In genomic region chr18:76953186-76953982, GRCh38 we compare ENCODE assay signal across 12 cellular contexts.
DNase-seq lines count a peak whose midpoint lies in the region; ATAC-seq and TF ChIP-seq lines count a peak whose summit lies in the region.
"Had no signal": no experiment of that assay in that cellular context is flagged by ENCODE, and none has a peak within 500 bp of the region (broad histone marks: within the 10 kb centered on the region; RNA-seq: fewer than 3 reads in every experiment).

No MANE protein-coding gene starts in this region.

- H2AFZ ChIP-seq in fibroblast of lung (ENCODE audit: low read length): no peak overlapping the region
- H2AFZ ChIP-seq in neuronal stem cell (ENCODE audit: low read length): no peak overlapping the region
- H2AFZ ChIP-seq in MM.1S (ENCODE audit: low read length): no peak overlapping the region

- H3K9me3 ChIP-seq in fibroblast of lung (ENCODE audit: control insufficient read depth, insufficient read depth, low read depth, low read length) (no peaks in the 10 kb centered on the region), neuronal stem cell (replicated peaks in 1 of 2; ENCODE audit: control insufficient read depth in 2 of 2, insufficient read depth in 1 of 2, low read depth in 1 of 2, low read length in 2 of 2) (no peaks in the 10 kb centered on the region), MM.1S (replicated peaks; ENCODE audit: insufficient read depth, low read length) (no peaks in the 10 kb centered on the region)
- H3K9me3 ChIP-seq: BLaER1 treated with 17β-estradiol and CSF1 and Interleukin-3, amounts not matched to agents 10 nM and 100 nM had no signal

- H4K8ac ChIP-seq in neuronal stem cell (ENCODE audit: low read depth, low read length): no peak overlapping the region

- H3K27me3 ChIP-seq in fibroblast of lung (ENCODE audit: control insufficient read depth, insufficient read depth, low read length) (no peaks in the 10 kb centered on the region), neuronal stem cell (ENCODE audit: control insufficient read depth in 3 of 3, insufficient read depth in 3 of 3, low read depth in 1 of 3, low read length in 3 of 3) (no peaks in the 10 kb centered on the region), MM.1S (replicated peaks; ENCODE audit: insufficient read depth, low read length) (no peaks in the 10 kb centered on the region)
- H3K27me3 ChIP-seq: BLaER1 treated with 17β-estradiol and CSF1 and Interleukin-3, amounts not matched to agents 10 nM and 100 nM had no signal

- DNase-seq in COR-L47 (lab: John Stamatoyannopoulos, UW) (peak; percentile 81), NCI-H2196 treated with DMSO at 0.1 percent for 48 hours (lab: John Stamatoyannopoulos, UW; ENCODE audit: unreplicated experiment) (peak; percentile 67), fibroblast of lung (ENCODE audit: low read depth in 2 of 2) (peak; percentile 36 to 48), neuronal stem cell (ENCODE audit: low spot score) (no peak), NCI-H526 treated with DMSO at 0.1 percent for 48 hours (lab: John Stamatoyannopoulos, UW) (no peak), MM.1S (no peak)
- DNase-seq in stimulated activated naive CD4-positive, alpha-beta T cell (lab: John Stamatoyannopoulos, UW): no peak
- DNase-seq: activated T-cell treated with anti-CD3 and anti-CD28 coated beads, Interleukin-2, amount 50 U/mL, for 4 hours; effector CD4-positive, alpha-beta T cell had no signal

- H4K20me1 ChIP-seq in fibroblast of lung (ENCODE audit: control insufficient read depth, extremely low read depth, insufficient read depth, low read length) (no peaks in the 10 kb centered on the region), MM.1S (ENCODE audit: insufficient read depth, low read length) (no peaks in the 10 kb centered on the region)

- no peak overlapping the region for H2BK120ac ChIP-seq in neuronal stem cell (ENCODE audit: low read depth, low read length)

- H3K4ac ChIP-seq in neuronal stem cell (ENCODE audit: low read length): no peak overlapping the region

- peak overlapping the region; percentile 29 for H3K18ac ChIP-seq in neuronal stem cell (ENCODE audit: low read length)

- H3K79me2 ChIP-seq in fibroblast of lung (ENCODE audit: control insufficient read depth, insufficient read depth, low read length): no peaks in the 10 kb centered on the region
- H3K79me2 ChIP-seq in MM.1S (ENCODE audit: low read length): no peaks in the 10 kb centered on the region

- TF ChIP-seq CTCF in fibroblast of lung (conservative IDR thresholded peaks at IDR 0.05 in 1 of 2, IDR thresholded peaks at IDR 0.05 in 1 of 2; ENCODE audit: low read depth in 1 of 2, low read length in 2 of 2): no peak
- TF ChIP-seq CTCF in MM.1S (IDR thresholded peaks at IDR 0.05; ENCODE audit: low read length): no peak

- H3K79me1 ChIP-seq in neuronal stem cell (ENCODE audit: low read depth, low read length): no peaks in the 10 kb centered on the region

- H3K36me3 ChIP-seq in fibroblast of lung (ENCODE audit: control insufficient read depth, insufficient read depth, low read length) (peaks cover 3% of the 10 kb centered on the region), neuronal stem cell (replicated peaks in 1 of 2; ENCODE audit: control insufficient read depth in 2 of 2, insufficient read depth in 2 of 2, low read length in 2 of 2) (peaks cover 9 to 75% of the 10 kb centered on the region in 2 donors), MM.1S (replicated peaks; ENCODE audit: insufficient read depth, low read length) (no peaks in the 10 kb centered on the region)

- H2BK5ac ChIP-seq in neuronal stem cell (ENCODE audit: low read length): no peak overlapping the region

- H3F3A ChIP-seq in MM.1S (ENCODE audit: insufficient read depth, low read length): no peaks in the 10 kb centered on the region

- H3K14ac ChIP-seq in neuronal stem cell (ENCODE audit: low read length): peak overlapping the region; percentile 41

- H3K4me2 ChIP-seq in fibroblast of lung (ENCODE audit: extremely low read depth, insufficient read depth, low read length) (no peak overlapping the region), neuronal stem cell (ENCODE audit: insufficient read depth, low read length, poor library complexity, severe bottlenecking) (no peak overlapping the region), MM.1S (ENCODE audit: low read depth, low read length) (no peak overlapping the region)
- H3K4me2 ChIP-seq: BLaER1 treated with 17β-estradiol and CSF1 and Interleukin-3, amounts not matched to agents 10 nM and 100 nM; smooth muscle cell had no signal

- H4K91ac ChIP-seq in neuronal stem cell (ENCODE audit: low read depth, low read length, poor library complexity): no peak overlapping the region

- no peak overlapping the region for H2BK15ac ChIP-seq in neuronal stem cell (ENCODE audit: low read length)

- H3K4me3 ChIP-seq in fibroblast of lung (replicated peaks in 1 of 4; ENCODE audit: control extremely low read depth in 1 of 4, insufficient read depth in 1 of 4, low read depth in 3 of 4, low read length in 4 of 4): no peak overlapping the region
- H3K4me3 ChIP-seq in neuronal stem cell (ENCODE audit: low read length in 2 of 2): no peak overlapping the region
- H3K4me3 ChIP-seq in MM.1S (ENCODE audit: low read length): no peak overlapping the region
- H3K4me3 ChIP-seq: BLaER1 treated with 17β-estradiol and CSF1 and Interleukin-3, amounts not matched to agents 10 nM and 100 nM; smooth muscle cell had no signal

- no peak overlapping the region for H3K23ac ChIP-seq in neuronal stem cell (ENCODE audit: low read depth, low read length, poor library complexity)

- H3K27ac ChIP-seq in fibroblast of lung (ENCODE audit: insufficient read depth, low read length) (no peak overlapping the region), neuronal stem cell (replicated peaks; ENCODE audit: low read length) (no peak overlapping the region), MM.1S (ENCODE audit: low read length) (no peak overlapping the region)
- H3K27ac ChIP-seq: BLaER1 treated with 17β-estradiol and CSF1 and Interleukin-3, amounts not matched to agents 10 nM and 100 nM had no signal

- H2BK12ac ChIP-seq in neuronal stem cell (ENCODE audit: low read length): no peak overlapping the region

- no peak overlapping the region for H3K9ac ChIP-seq in fibroblast of lung (ENCODE audit: insufficient read depth, low read length)
- no peak overlapping the region for H3K9ac ChIP-seq in neuronal stem cell (ENCODE audit: low read depth, low read length, poor library complexity)
- H3K9ac ChIP-seq in MM.1S (ENCODE audit: low read length): no peak overlapping the region
- H3K9ac ChIP-seq: BLaER1 treated with 17β-estradiol and CSF1 and Interleukin-3, amounts not matched to agents 10 nM and 100 nM had no signal

- H3K4me1 ChIP-seq in fibroblast of lung (ENCODE audit: control insufficient read depth, extremely low read depth, insufficient read depth, low read length) (no peaks in the 10 kb centered on the region), neuronal stem cell (ENCODE audit: control insufficient read depth in 2 of 2, insufficient read depth in 1 of 2, low read depth in 1 of 2, low read length in 2 of 2) (no peaks in the 10 kb centered on the region), MM.1S (ENCODE audit: low read length) (no peaks in the 10 kb centered on the region)
- H3K4me1 ChIP-seq: BLaER1 treated with 17β-estradiol and CSF1 and Interleukin-3, amounts not matched to agents 10 nM and 100 nM had no signal

- no peak overlapping the region for H2AK5ac ChIP-seq in neuronal stem cell (ENCODE audit: low read depth, low read length)

- H3K9me2 ChIP-seq in MM.1S (replicated peaks; ENCODE audit: insufficient read depth, low read length): no peaks in the 10 kb centered on the region

- no CpG with 5 or more reads among the region's 15 CpGs for WGBS in neuronal stem cell (ENCODE audit: extremely low coverage in 2 of 2, insufficient read length in 2 of 2, insufficient replicate concordance in 1 of 2), 2 donors

- no peak for ATAC-seq in GM21526 (IDR thresholded peaks at IDR 0.05; ENCODE audit: low FRiP score, unreplicated experiment)
- ATAC-seq: activated T-cell treated with anti-CD3 and anti-CD28 coated beads, Interleukin-2, amount 50 U/mL, for 4 hours had no signal

Comparison
In these comparisons a context has a peak if more than half of its experiments do, and no peak if none do; other contexts are left out.
1. DNase-seq: peak in COR-L47 (single experiment), NCI-H2196 treated with DMSO at 0.1 percent for 48 hours (single experiment) and fibroblast of lung (2 of 2); none in neuronal stem cell (single experiment), NCI-H526 treated with DMSO at 0.1 percent for 48 hours (single experiment), stimulated activated naive CD4-positive, alpha-beta T cell (0 of 6) and MM.1S (single experiment).